ENCODE assay signal across 8 cellular contexts in genomic region chr18:46104128-46104911, GRCh38. TPM values are rescaled to one million over a fixed set of nuclear protein-coding genes. Genes with fewer than 3 reads are reported as not detected.
DNase-seq lines count a peak whose midpoint lies in the region; ATAC-seq and TF ChIP-seq lines count a peak whose summit lies in the region.

Gene HAUS1, plus strand, starts transcription at chr18:46104385. Its CDS starts 27 bp downstream, at chr18:46104412.

- peaks cover 23% of the 10 kb centered on the region for H3K36me3 ChIP-seq in left ventricle myocardium inferior
- H3K36me3 ChIP-seq in upper lobe of right lung, result peaks cover 3% of the 10 kb centered on the region

- H3K27me3 ChIP-seq in left ventricle myocardium inferior (ENCODE audit: low read depth) (no peaks in the 10 kb centered on the region), upper lobe of right lung (no peaks in the 10 kb centered on the region)

- peak; percentile 72 for TF ChIP-seq POLR2A in GM15510 (IDR thresholded peaks at IDR 0.05; ENCODE audit: borderline replicate concordance, extremely low read depth, insufficient read length)

- H3K4me3 ChIP-seq in left ventricle myocardium inferior, result peak within 1 kb of the TSS; percentile 90
- H3K4me3 ChIP-seq in upper lobe of right lung, result peak within 1 kb of the TSS; percentile 95

- H3K36me3 Mint-ChIP-seq in progenitor cell of endocrine pancreas (ENCODE audit: insufficient read depth), result peaks cover 13% of the 10 kb centered on the region

- peak within 1 kb of the TSS; percentile 34 for H3K27ac ChIP-seq in angular gyrus (ENCODE audit: low read depth, low read length)
- H3K27ac ChIP-seq in left ventricle myocardium inferior (replicated peaks), result peak within 1 kb of the TSS; percentile 91
- peak within 1 kb of the TSS; percentile 83 for H3K27ac ChIP-seq in upper lobe of right lung

- intact Hi-C loops in left ventricle myocardium inferior (cut with micrococcal nuclease) (no loop called here), upper lobe of right lung (cut with DNase I) (no loop called here)

- H3K4me1 Mint-ChIP-seq in progenitor cell of endocrine pancreas (ENCODE audit: low read depth), result peaks cover 7% of the 10 kb centered on the region

- TF ChIP-seq CTCF in left ventricle myocardium inferior (IDR thresholded peaks at IDR 0.05; ENCODE audit: borderline replicate concordance) (no peak), progenitor cell of endocrine pancreas (IDR thresholded peaks at IDR 0.05; ENCODE audit: unreplicated experiment) (no peak), upper lobe of right lung (IDR thresholded peaks at IDR 0.05) (no peak)

- DNase-seq in NCI-H1694 treated with DMSO at 0.1 percent for 48 hours (lab: John Stamatoyannopoulos, UW) (peak; percentile 83), T-helper 2 cell (peak; percentile 67 to 79 (median 75)), left ventricle myocardium inferior (peak; percentile 93), progenitor cell of endocrine pancreas (ENCODE audit: low spot score, unreplicated experiment) (peak; percentile 91), upper lobe of right lung (peak; percentile 96)

- H3K9me3 Mint-ChIP-seq in progenitor cell of endocrine pancreas (ENCODE audit: low read depth), result no peaks in the 10 kb centered on the region

- ATAC-seq in HG02870 (IDR thresholded peaks at IDR 0.05; ENCODE audit: unreplicated experiment), result peak; percentile 90
- peak; percentile 99 for ATAC-seq in upper lobe of right lung

- H3K27me3 Mint-ChIP-seq in progenitor cell of endocrine pancreas, result no peaks in the 10 kb centered on the region

- peaks cover 17% of the 10 kb centered on the region for H3K4me1 ChIP-seq in left ventricle myocardium inferior
- H3K4me1 ChIP-seq in upper lobe of right lung, result peaks cover 9% of the 10 kb centered on the region

- H3K27ac Mint-ChIP-seq in progenitor cell of endocrine pancreas, result peak within 1 kb of the TSS; percentile 96

- H3K9me3 ChIP-seq in left ventricle myocardium inferior (replicated peaks), result no peaks in the 10 kb centered on the region
- H3K9me3 ChIP-seq in upper lobe of right lung, result no peaks in the 10 kb centered on the region

- H3K4me3 Mint-ChIP-seq in progenitor cell of endocrine pancreas (ENCODE audit: low read depth), result peak within 1 kb of the TSS; percentile 98

RNA-seq across cellular contexts. Expression of gene HAUS1, which starts in this region (rescaled TPM):
- total RNA-seq in left ventricle myocardium inferior, result 6.4 TPM
- 57.0 and 58.3 TPM in 2 replicates for total RNA-seq in progenitor cell of endocrine pancreas
- 17.1 TPM for total RNA-seq in upper lobe of right lung

Comparison
In these comparisons a context has a peak if more than half of its experiments do, and no peak if none do; other contexts are left out.
1. Peak in every context shown above with its lines: DNase-seq, ATAC-seq, H3K4me3 ChIP-seq and H3K27ac ChIP-seq.
2. H3K27ac ChIP-seq: peak in every context shown above with its lines; median percentile 91 in left ventricle myocardium inferior; 83 in upper lobe of right lung; 34 in angular gyrus.